In the genomic region with DNA sequence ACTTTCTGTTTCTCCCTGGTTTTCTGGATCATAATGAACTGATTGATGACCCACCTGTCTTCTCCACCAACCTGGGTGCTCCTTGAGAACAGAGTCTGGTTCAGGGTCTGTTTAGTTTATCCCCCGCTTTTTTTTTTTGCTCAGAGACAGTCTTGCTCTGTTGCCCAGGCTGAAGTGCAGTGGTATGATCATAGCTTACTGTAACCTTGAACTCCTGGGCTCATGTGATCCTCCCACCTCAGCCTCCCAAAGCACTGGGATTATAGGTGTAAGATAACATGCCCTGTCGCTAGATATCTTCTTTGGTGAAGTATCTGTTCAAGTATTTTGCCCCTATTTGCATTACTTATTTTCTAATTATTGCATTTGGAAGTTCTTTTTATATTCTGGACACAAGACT, we compare ENCODE assay signal across 29 cellular contexts.
"Had no signal": no experiment of that assay in that cellular context is flagged by ENCODE, and none has a peak within 500 bp of the region (broad histone marks: within the 10 kb centered on the region; RNA-seq: fewer than 3 reads in every experiment).

No MANE protein-coding gene starts in this region.

- H3K4me1 Mint-ChIP-seq: endodermal cell, naive B cell had no signal

- H3K36me3 ChIP-seq: colonic mucosa, esophagus squamous epithelium, gastrocnemius medialis, heart right ventricle, left ventricle myocardium inferior, lower lobe of right lung had no signal

- H3K4me3 Mint-ChIP-seq: dendritic cell treated with granulocyte-macrophage colony-stimulating factor and Interleukin-4, amounts not matched to agents 40 ng/mL and 50 ng/mL, for 4 days; effector memory CD8-positive, alpha-beta T cell; endodermal cell; mesothelial cell of epicardium had no signal

- DNase-seq: colonic mucosa; cortex of kidney; effector CD8-positive, alpha-beta T cell; effector memory CD8-positive, alpha-beta T cell; endodermal cell; erythroblast; esophagus squamous epithelium; foreskin fibroblast; foreskin melanocyte; gastrocnemius medialis; glutamatergic neuron; head of caudate nucleus; heart right ventricle; hippocampal formation; kidney; kidney glomerular epithelial cell; left colon; left ventricle myocardium inferior; lower lobe of right lung; mesenchymal stem cell; mucosa of descending colon; naive B cell had no signal

- H3K4me1 ChIP-seq: colonic mucosa, gastrocnemius medialis, heart right ventricle, left ventricle myocardium inferior, lower lobe of right lung had no signal

- H3K9me3 ChIP-seq: colonic mucosa had no signal

- H3K27ac Mint-ChIP-seq: dendritic cell treated with granulocyte-macrophage colony-stimulating factor and Interleukin-4, amounts not matched to agents 40 ng/mL and 50 ng/mL, for 4 days; effector memory CD8-positive, alpha-beta T cell; endodermal cell; mesothelial cell of epicardium; naive B cell had no signal

- H3K4me3 ChIP-seq: colonic mucosa, esophagus squamous epithelium, gastrocnemius medialis, heart right ventricle, left ventricle myocardium inferior, lower lobe of right lung, mucosa of descending colon had no signal

- H3K27me3 ChIP-seq: colonic mucosa, esophagus squamous epithelium, gastrocnemius medialis had no signal

- ATAC-seq: effector memory CD8-positive, alpha-beta T cell; esophagus mucosa; gastrocnemius medialis; heart right ventricle; left colon; left lobe of liver; lower lobe of right lung; mucosa of descending colon had no signal

- FAIRE-seq: endometrium, islet of Langerhans, kidney had no signal

- H3K27ac ChIP-seq: colonic mucosa, epithelial cell of prostate, esophagus squamous epithelium, gastrocnemius medialis, heart right ventricle, left ventricle myocardium inferior, lower lobe of right lung had no signal
